ENCODE assay signal across 1 cellular context in the genomic region with DNA sequence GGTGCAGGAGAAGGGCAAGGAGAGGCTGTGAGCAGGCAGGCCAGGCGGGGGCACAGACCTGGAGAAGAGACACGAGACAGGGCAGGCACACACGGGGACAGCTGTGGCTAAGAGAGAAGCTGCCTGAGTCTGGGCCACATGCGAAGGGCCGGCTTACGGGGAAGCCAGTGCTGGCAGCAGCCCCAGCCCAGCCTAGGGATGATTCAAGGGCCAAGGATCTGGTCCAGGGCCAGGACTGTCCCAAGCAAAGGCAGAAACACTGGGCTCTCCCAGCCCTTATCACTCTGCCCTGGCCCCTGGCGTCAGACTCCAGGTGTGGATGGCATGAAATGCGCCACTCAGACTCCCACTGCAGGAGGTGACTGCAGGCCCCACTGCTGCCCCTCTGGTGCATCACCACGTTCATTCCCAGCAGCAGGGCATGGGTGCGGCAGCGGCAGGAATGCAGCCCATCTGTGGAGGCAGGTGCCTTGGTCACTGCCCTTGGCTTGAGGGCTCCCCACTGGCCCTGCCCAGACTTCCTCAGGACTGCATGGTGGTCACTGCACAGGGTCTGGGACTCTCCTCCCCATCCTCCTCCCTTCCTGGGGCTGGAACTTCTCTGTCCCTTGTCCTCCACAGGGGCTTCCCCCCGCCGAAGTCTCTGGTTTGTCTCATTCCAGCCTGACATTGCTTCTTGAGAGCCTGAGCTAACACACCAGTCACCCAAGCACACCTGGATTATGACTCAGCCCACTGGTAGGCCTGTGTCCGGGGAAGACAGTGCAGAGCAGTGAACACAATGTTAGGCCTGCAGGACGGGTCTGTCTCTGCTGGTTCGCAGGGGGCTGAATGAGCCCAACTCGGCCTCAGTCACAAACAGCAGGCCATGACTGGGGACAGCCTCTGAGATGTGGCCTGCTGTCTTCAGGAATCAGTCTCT.
A peak's percentile ranks its signal among the peaks of the same experiment; 100 is the strongest.
TF ChIP-seq lines count a peak whose summit lies in the region.

No MANE protein-coding gene starts in this region.

TF ChIP-seq in SK-N-SH, 30 proteins besides CTCF, POLR2A, EP300 and RAD21 (continued from another document):
- TF ChIP-seq, protein P1, sequence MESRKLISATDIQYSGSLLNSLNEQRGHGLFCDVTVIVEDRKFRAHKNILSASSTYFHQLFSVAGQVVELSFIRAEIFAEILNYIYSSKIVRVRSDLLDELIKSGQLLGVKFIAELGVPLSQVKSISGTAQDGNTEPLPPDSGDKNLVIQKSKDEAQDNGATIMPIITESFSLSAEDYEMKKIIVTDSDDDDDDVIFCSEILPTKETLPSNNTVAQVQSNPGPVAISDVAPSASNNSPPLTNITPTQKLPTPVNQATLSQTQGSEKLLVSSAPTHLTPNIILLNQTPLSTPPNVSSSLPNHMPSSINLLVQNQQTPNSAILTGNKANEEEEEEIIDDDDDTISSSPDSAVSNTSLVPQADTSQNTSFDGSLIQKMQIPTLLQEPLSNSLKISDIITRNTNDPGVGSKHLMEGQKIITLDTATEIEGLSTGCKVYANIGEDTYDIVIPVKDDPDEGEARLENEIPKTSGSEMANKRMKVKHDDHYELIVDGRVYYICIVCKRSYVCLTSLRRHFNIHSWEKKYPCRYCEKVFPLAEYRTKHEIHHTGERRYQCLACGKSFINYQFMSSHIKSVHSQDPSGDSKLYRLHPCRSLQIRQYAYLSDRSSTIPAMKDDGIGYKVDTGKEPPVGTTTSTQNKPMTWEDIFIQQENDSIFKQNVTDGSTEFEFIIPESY (IDR thresholded peaks at IDR 0.05; ENCODE audit: borderline replicate concordance, low read depth) = no peak
- TF ChIP-seq, protein P2, sequence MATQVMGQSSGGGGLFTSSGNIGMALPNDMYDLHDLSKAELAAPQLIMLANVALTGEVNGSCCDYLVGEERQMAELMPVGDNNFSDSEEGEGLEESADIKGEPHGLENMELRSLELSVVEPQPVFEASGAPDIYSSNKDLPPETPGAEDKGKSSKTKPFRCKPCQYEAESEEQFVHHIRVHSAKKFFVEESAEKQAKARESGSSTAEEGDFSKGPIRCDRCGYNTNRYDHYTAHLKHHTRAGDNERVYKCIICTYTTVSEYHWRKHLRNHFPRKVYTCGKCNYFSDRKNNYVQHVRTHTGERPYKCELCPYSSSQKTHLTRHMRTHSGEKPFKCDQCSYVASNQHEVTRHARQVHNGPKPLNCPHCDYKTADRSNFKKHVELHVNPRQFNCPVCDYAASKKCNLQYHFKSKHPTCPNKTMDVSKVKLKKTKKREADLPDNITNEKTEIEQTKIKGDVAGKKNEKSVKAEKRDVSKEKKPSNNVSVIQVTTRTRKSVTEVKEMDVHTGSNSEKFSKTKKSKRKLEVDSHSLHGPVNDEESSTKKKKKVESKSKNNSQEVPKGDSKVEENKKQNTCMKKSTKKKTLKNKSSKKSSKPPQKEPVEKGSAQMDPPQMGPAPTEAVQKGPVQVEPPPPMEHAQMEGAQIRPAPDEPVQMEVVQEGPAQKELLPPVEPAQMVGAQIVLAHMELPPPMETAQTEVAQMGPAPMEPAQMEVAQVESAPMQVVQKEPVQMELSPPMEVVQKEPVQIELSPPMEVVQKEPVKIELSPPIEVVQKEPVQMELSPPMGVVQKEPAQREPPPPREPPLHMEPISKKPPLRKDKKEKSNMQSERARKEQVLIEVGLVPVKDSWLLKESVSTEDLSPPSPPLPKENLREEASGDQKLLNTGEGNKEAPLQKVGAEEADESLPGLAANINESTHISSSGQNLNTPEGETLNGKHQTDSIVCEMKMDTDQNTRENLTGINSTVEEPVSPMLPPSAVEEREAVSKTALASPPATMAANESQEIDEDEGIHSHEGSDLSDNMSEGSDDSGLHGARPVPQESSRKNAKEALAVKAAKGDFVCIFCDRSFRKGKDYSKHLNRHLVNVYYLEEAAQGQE (IDR thresholded peaks at IDR 0.05; ENCODE audit: low read depth, low read length) = no peak
- no peak for TF ChIP-seq SIN3A (IDR thresholded peaks at IDR 0.05; ENCODE audit: borderline replicate concordance, low read depth, low read length)
- TF ChIP-seq GATA2 (CRISPR knock-in tag; IDR thresholded peaks at IDR 0.05) = no peak
- TF ChIP-seq TAF1 (IDR thresholded peaks at IDR 0.05; ENCODE audit: borderline replicate concordance, low read depth, low read length) = no peak
- TF ChIP-seq IRF3 (IDR thresholded peaks at IDR 0.05; ENCODE audit: low read depth, low read length) = no peak
- peak; percentile 83; the same call in 1 of the 2 replicates for TF ChIP-seq NFIC (IDR thresholded peaks at IDR 0.05; ENCODE audit: borderline replicate concordance)
- TF ChIP-seq USF1 (IDR thresholded peaks at IDR 0.05; ENCODE audit: borderline replicate concordance, low read depth) = no peak
- no peak for TF ChIP-seq FOXM1 (IDR thresholded peaks at IDR 0.05; ENCODE audit: low read depth)
- TF ChIP-seq, protein P3, sequence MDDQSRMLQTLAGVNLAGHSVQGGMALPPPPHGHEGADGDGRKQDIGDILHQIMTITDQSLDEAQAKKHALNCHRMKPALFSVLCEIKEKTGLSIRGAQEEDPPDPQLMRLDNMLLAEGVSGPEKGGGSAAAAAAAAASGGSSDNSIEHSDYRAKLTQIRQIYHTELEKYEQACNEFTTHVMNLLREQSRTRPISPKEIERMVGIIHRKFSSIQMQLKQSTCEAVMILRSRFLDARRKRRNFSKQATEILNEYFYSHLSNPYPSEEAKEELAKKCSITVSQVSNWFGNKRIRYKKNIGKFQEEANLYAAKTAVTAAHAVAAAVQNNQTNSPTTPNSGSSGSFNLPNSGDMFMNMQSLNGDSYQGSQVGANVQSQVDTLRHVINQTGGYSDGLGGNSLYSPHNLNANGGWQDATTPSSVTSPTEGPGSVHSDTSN (IDR thresholded peaks at IDR 0.05) = 0 out of 2 replicates have a peak, but pooled peaks have one; percentile 2
- TF ChIP-seq MXI1 (IDR thresholded peaks at IDR 0.05; ENCODE audit: low read depth, low read length) = no peak
- no peak for TF ChIP-seq TEAD4 (IDR thresholded peaks at IDR 0.05; ENCODE audit: borderline replicate concordance, insufficient read depth)
- TF ChIP-seq SMC3 (IDR thresholded peaks at IDR 0.05; ENCODE audit: low read depth, low read length) = no peak
- no peak for TF ChIP-seq ELF1 (IDR thresholded peaks at IDR 0.05)
- TF ChIP-seq FOSL2 (IDR thresholded peaks at IDR 0.05; ENCODE audit: borderline replicate concordance, low read depth) = peak; percentile 55; the same call in 1 of the 2 replicates
- no peak for TF ChIP-seq RCOR1 (IDR thresholded peaks at IDR 0.05; ENCODE audit: low read length)
- TF ChIP-seq TCF12 (IDR thresholded peaks at IDR 0.05) = peak; percentile 50; the same call in 1 of the 2 replicates
- TF ChIP-seq RFX5 (IDR thresholded peaks at IDR 0.05; ENCODE audit: low read length) = no peak
- no peak for TF ChIP-seq GABPA (IDR thresholded peaks at IDR 0.05; ENCODE audit: low read depth)
